Comparison of ENCODE assay signal across 8 cellular contexts in the genomic region with DNA sequence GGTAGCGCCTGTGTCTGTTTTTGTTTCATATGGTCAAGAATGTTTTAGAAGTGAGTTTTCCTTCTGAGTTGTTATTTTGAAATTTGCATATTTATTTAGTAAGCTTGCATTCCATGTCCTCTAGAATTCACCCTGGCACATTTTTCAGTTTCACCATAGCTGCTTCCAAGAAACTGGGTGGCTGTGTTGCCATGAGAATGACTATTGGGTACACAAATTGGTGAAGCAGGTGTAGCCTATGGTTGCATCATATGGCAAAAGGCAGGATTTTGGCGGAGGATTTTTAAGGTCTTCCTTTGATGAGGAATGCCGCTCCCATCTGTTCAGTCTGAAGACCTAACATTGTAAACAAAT. TPM values are rescaled to one million over a fixed set of nuclear protein-coding genes. Genes with fewer than 3 reads are reported as not detected.
DNase-seq lines count a peak whose midpoint lies in the region; ATAC-seq and TF ChIP-seq lines count a peak whose summit lies in the region.

No MANE protein-coding gene starts in this region.

- no peak for DNase-seq in heart left ventricle
- no peak for DNase-seq in Right ventricle myocardium inferior (ENCODE audit: missing footprints)
- DNase-seq in astrocyte of the spinal cord (ENCODE audit: low read depth, low spot score) = no peak
- no peak for DNase-seq in lower lobe of right lung
- no peak for DNase-seq in stimulated activated CD4-positive, alpha-beta T cell treated with anti-CD3 and anti-CD28 coated beads, Interleukin-15, amount 100 ng/mL, for 24 hours
- DNase-seq in amygdala (lab: John Stamatoyannopoulos, UW) = no peak

- H3K9me3 ChIP-seq in heart left ventricle (no peaks in the 10 kb centered on the region), lower lobe of right lung (no peaks in the 10 kb centered on the region)

- in situ Hi-C loops in astrocyte of the spinal cord (cut with HindIII; ENCODE audit: low sequenced_read_pairs) = no loop called here

- intact Hi-C loops in heart left ventricle (cut with DNase I) = loop anchor here in 8 of 10 donors (2.0 to 10.0 kb wide), 3 partner anchors 56 to 68 kb away; a partner anchor contains a TSS
- intact Hi-C loops in Right ventricle myocardium inferior (cut with DNase I) = loop anchor here (5.0 to 10.0 kb wide), 2 partner anchors 66 to 252 kb away; a partner anchor contains a TSS
- intact Hi-C loops in lower lobe of right lung (cut with DNase I) = no loop called here

- H3K4me1 ChIP-seq in heart left ventricle (peaks cover 0 to 57% (median 46%) of the 10 kb centered on the region in 12 donors), lower lobe of right lung (peaks cover 64% of the 10 kb centered on the region), urinary bladder (ENCODE audit: insufficient read depth) (no peaks in the 10 kb centered on the region)

- ATAC-seq in heart left ventricle (no peak), Right ventricle myocardium inferior (no peak), lower lobe of right lung (no peak), GM21576 (IDR thresholded peaks at IDR 0.05; ENCODE audit: unreplicated experiment) (no peak)

- WGBS in heart left ventricle, 4 donors = 7 to 12% (median 10%) methylated on average over 3 of the region's 3 CpGs
- WGBS in urinary bladder = 14% methylated on average over 3 of the region's 3 CpGs

- TF ChIP-seq CTCF in heart left ventricle (IDR thresholded peaks at IDR 0.05) = no peak
- no peak for TF ChIP-seq CTCF in astrocyte of the spinal cord (IDR thresholded peaks at IDR 0.05; ENCODE audit: low read depth, low read length)
- TF ChIP-seq CTCF in lower lobe of right lung (IDR thresholded peaks at IDR 0.05) = no peak

- H3K27me3 ChIP-seq in heart left ventricle = no peaks in the 10 kb centered on the region
- no peaks in the 10 kb centered on the region for H3K27me3 ChIP-seq in lower lobe of right lung (ENCODE audit: low read depth)

- peak overlapping the region; percentile 96 to 100 (median 99) for H3K27ac ChIP-seq in heart left ventricle
- peak overlapping the region; percentile 100 for H3K27ac ChIP-seq in lower lobe of right lung
- H3K27ac ChIP-seq in urinary bladder (ENCODE audit: low read depth) = no peak overlapping the region

- TF ChIP-seq POLR2A in heart left ventricle (IDR thresholded peaks at IDR 0.05) = no peak

- H3K4me3 ChIP-seq in heart left ventricle = peak overlapping the region; percentile 64 to 100 (median 94)
- peak overlapping the region; percentile 95 for H3K4me3 ChIP-seq in astrocyte of the spinal cord (ENCODE audit: low read depth, low read length)
- peak overlapping the region; percentile 99 for H3K4me3 ChIP-seq in lower lobe of right lung
- H3K4me3 ChIP-seq in urinary bladder (ENCODE audit: low read depth, low read length) = peak overlapping the region; percentile 88

- H3K36me3 ChIP-seq in heart left ventricle (peaks cover 0 to 45% (median 33%) of the 10 kb centered on the region in 9 donors), lower lobe of right lung (peaks cover 48% of the 10 kb centered on the region), urinary bladder (ENCODE audit: insufficient read depth) (peaks cover 2% of the 10 kb centered on the region)

RNA-seq across cellular contexts. Expression of a gene that starts 1.3 kb away (rescaled TPM):
- 100 to 1,000 TPM in 8 of 9 donors, 10 to 100 TPM in 1; 86.9 to 197 (median 117) TPM for total RNA-seq in heart left ventricle
- 100 to 1,000 TPM in 1 of 2 donors, 10 to 100 TPM in 1; 41.4 to 226 TPM for polyA plus RNA-seq in heart left ventricle
- total RNA-seq in Right ventricle myocardium inferior = 114 TPM
- total RNA-seq in lower lobe of right lung = 174 TPM
- 113 TPM for total RNA-seq in urinary bladder
- 102 TPM for polyA plus RNA-seq in urinary bladder

RNA-seq across cellular contexts. Expression of a gene that starts 28.5 kb away (rescaled TPM):
- total RNA-seq in heart left ventricle = 1 to 10 TPM in 2 of 9 donors, under 1 TPM in 5, not detected in 2; 0.23 to 3.1 (median 0.30) TPM
- polyA plus RNA-seq in heart left ventricle = under 1 TPM in 1 of 2 donors, not detected in 1; 0.32 TPM
- total RNA-seq in Right ventricle myocardium inferior = 0.32 TPM
- 1.1 TPM for total RNA-seq in lower lobe of right lung
- total RNA-seq in urinary bladder = 1.6 TPM
- 0.25 TPM for polyA plus RNA-seq in urinary bladder

RNA-seq across cellular contexts. Expression of a gene that starts 56.1 kb away (rescaled TPM):
- total RNA-seq in heart left ventricle = 10 to 100 TPM in 4 of 9 donors, 1 to 10 TPM in 5; 5.8 to 98.6 (median 9.9) TPM
- 10 to 100 TPM in 1 of 2 donors, 1 to 10 TPM in 1; 6.8 to 11.8 TPM for polyA plus RNA-seq in heart left ventricle
- 8.6 TPM for total RNA-seq in Right ventricle myocardium inferior
- total RNA-seq in lower lobe of right lung = 47.5 TPM
- 10.7 TPM for total RNA-seq in urinary bladder
- 13.3 TPM for polyA plus RNA-seq in urinary bladder
